Comparison of ENCODE assay signal across 1 cellular context in genomic region chr4:74456056-74456744, GRCh38.
TF ChIP-seq lines count a peak whose summit lies in the region.

No MANE protein-coding gene starts in this region.

TF ChIP-seq in A549, 52 proteins besides CTCF, POLR2A, EP300 and RAD21:
- TF ChIP-seq MAFK (IDR thresholded peaks at IDR 0.05; ENCODE audit: partially characterized antibody) (no peak), MAX (IDR thresholded peaks at IDR 0.05) (no peak), KDM5A (IDR thresholded peaks at IDR 0.05) (no peak), JUN (IDR thresholded peaks at IDR 0.05) (no peak; a peak in 1 of 5 replicates), RNF2 (IDR thresholded peaks at IDR 0.05; ENCODE audit: borderline replicate concordance, low read depth) (no peak), FOSB (CRISPR knock-in tag; IDR thresholded peaks at IDR 0.05) (0 out of 2 replicates have a peak, but pooled peaks have one; percentile 34), ESRRA (IDR thresholded peaks at IDR 0.05; ENCODE audit: borderline replicate concordance, low read length) (no peak)
TF ChIP-seq in A549: peak in this region for 1.
